ENCODE assay signal across 7 cellular contexts in the genomic region with DNA sequence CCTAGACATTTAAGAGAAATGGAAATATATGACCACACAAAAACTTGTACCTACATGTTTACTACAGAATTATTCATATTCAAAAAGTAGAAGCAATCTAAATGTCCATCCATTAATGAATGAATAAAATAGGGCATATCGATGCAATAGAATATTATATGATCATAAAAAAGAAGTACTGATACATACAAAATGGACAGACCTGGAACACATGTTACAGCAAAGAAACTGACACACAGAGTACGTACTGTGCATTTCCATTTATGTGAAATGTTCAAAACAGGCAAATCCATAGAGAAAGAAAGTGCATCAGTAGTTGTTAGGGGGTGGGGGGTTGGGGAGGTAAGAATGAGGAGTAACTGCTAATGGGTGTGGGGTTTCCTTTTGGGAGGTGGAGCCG.
"Had no signal": no experiment of that assay in that cellular context is flagged by ENCODE, and none has a peak within 500 bp of the region (broad histone marks: within the 10 kb centered on the region; RNA-seq: fewer than 3 reads in every experiment).

No MANE protein-coding gene starts in this region.

- DNase-seq: GDM1, GF-D8 had no signal

- FAIRE-seq: G401.6, GM12878, GM12891, GM12892, GM18507 had no signal

- ATAC-seq: GM12878 had no signal

- H3K4me3 ChIP-seq: GM12878 had no signal
